22 cellular contexts compared by ENCODE assay signal in the genomic region with DNA sequence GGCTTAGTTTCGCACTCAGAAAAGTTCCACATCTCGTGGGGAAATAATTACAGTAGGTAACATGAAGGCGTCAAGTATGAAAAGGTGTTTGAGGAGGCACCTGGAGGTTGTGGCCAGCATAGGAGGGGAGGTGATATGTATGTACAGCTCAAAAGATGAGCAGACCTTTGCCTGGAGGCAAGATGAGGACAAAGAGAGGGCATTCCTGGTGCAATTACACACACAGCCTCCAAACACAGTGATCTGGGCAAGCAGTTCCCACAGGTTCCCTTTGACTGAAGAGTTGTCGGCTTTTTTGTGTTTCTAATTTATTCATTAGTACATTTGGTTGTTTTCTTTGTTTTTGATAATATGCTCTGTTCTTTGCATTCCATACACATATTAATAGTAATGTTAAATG.
"Had no signal": no experiment of that assay in that cellular context is flagged by ENCODE, and none has a peak within 500 bp of the region (broad histone marks: within the 10 kb centered on the region; RNA-seq: fewer than 3 reads in every experiment).

No MANE protein-coding gene starts in this region.

- H3K36me3 Mint-ChIP-seq: naive thymus-derived CD4-positive, alpha-beta T cell had no signal

- H3K27ac ChIP-seq: gastroesophageal sphincter, left lung, neural progenitor cell, parathyroid adenoma, right lobe of liver, transverse colon, upper lobe of right lung, vagina had no signal

- H3K27me3 ChIP-seq: gastroesophageal sphincter, left lung, neural progenitor cell, right lobe of liver, transverse colon, upper lobe of right lung, vagina had no signal

- H3K36me3 ChIP-seq: gastroesophageal sphincter, left lung, neural progenitor cell, right lobe of liver, transverse colon, upper lobe of right lung, vagina had no signal

- H3K4me3 ChIP-seq: gastroesophageal sphincter, left lung, neural progenitor cell, right lobe of liver, transverse colon, upper lobe of right lung, vagina had no signal

- ATAC-seq: effector memory CD8-positive, alpha-beta T cell; gastroesophageal sphincter; left cardiac atrium; left lung; naive thymus-derived CD4-positive, alpha-beta T cell; right lobe of liver; stimulated activated naive B cell treated with anti-CD40 and anti-IgM and Interleukin-4, amounts not matched to agents 10 μg/mL and 1 μg/mL and 100 μg/mL, for 72 hours; upper lobe of right lung had no signal

- H2AFZ ChIP-seq: neural progenitor cell, parathyroid adenoma had no signal

- H3K4me1 ChIP-seq: left lung, parathyroid adenoma, right lobe of liver, transverse colon, upper lobe of right lung, vagina had no signal

- H3K27ac Mint-ChIP-seq: effector memory CD8-positive, alpha-beta T cell; naive thymus-derived CD4-positive, alpha-beta T cell; neural progenitor cell; progenitor cell of endocrine pancreas; stimulated activated naive B cell treated with anti-CD40 and anti-IgM and Interleukin-4, amounts not matched to agents 10 μg/mL and 1 μg/mL and 100 μg/mL, for 72 hours; stimulated activated naive CD8-positive, alpha-beta T cell treated with anti-CD3 and anti-CD28 coated beads, Interleukin-15, Interleukin-2, amounts not matched to agents 100 ng/mL and 50 ng/mL, for 24 hours had no signal

- H3K9me3 ChIP-seq: right lobe of liver, upper lobe of right lung, vagina had no signal

- DNase-seq: cortex of kidney; effector memory CD8-positive, alpha-beta T cell; hypothalamus; left cardiac atrium; left lung; mesenchymal stem cell; midbrain; naive thymus-derived CD4-positive, alpha-beta T cell; right lobe of liver; small intestine; stimulated activated CD4-positive, alpha-beta T cell treated with anti-CD3 and anti-CD28 coated beads, Interleukin-15, amount 100 ng/mL, for 24 hours; stimulated activated CD4-positive, alpha-beta T cell treated with anti-CD3 and anti-CD28 coated beads, Interleukin-2, amount 100 ng/mL, for 48 hours; stimulated activated naive B cell treated with anti-CD40 and anti-IgM and Interleukin-4, amounts not matched to agents 10 μg/mL and 1 μg/mL and 100 μg/mL, for 72 hours; transverse colon; upper lobe of right lung had no signal

- FAIRE-seq: small intestine had no signal

- H3K27me3 Mint-ChIP-seq: effector memory CD8-positive, alpha-beta T cell; progenitor cell of endocrine pancreas; stimulated activated naive B cell treated with anti-CD40 and anti-IgM and Interleukin-4, amounts not matched to agents 10 μg/mL and 1 μg/mL and 100 μg/mL, for 72 hours; stimulated activated naive CD8-positive, alpha-beta T cell treated with anti-CD3 and anti-CD28 coated beads, Interleukin-15, Interleukin-2, amounts not matched to agents 100 ng/mL and 50 ng/mL, for 24 hours had no signal

- H3K9ac ChIP-seq: neural progenitor cell, parathyroid adenoma had no signal

- H3K4me2 ChIP-seq: neural progenitor cell had no signal

- H3K79me2 ChIP-seq: parathyroid adenoma had no signal

- H3K4me3 Mint-ChIP-seq: effector memory CD8-positive, alpha-beta T cell; naive thymus-derived CD4-positive, alpha-beta T cell; nephron; neural progenitor cell; stimulated activated naive B cell treated with anti-CD40 and anti-IgM and Interleukin-4, amounts not matched to agents 10 μg/mL and 1 μg/mL and 100 μg/mL, for 72 hours; stimulated activated naive CD8-positive, alpha-beta T cell treated with anti-CD3 and anti-CD28 coated beads, Interleukin-15, Interleukin-2, amounts not matched to agents 100 ng/mL and 50 ng/mL, for 24 hours had no signal
